In genomic region chr15:52113708-52114107, GRCh38 we compare ENCODE assay signal across 10 cellular contexts. TPM values are rescaled to one million over a fixed set of nuclear protein-coding genes. Genes with fewer than 3 reads are reported as not detected.
"Had no signal": no experiment of that assay in that cellular context is flagged by ENCODE, and none has a peak within 500 bp of the region (broad histone marks: within the 10 kb centered on the region; RNA-seq: fewer than 3 reads in every experiment).

No MANE protein-coding gene starts in this region.

- DNase-seq: activated CD4-positive, CD25-positive, alpha-beta regulatory T cell treated with anti-CD3 and anti-CD28 coated beads, Interleukin-2, amount 50 U/mL, for 72 hours; activated naive CD4-positive, alpha-beta T cell treated with anti-CD3 and anti-CD28 coated beads, Interleukin-2, amount 10 ng/mL, durations not matched to agents 7 days and 5 days; left colon; lower lobe of right lung; T-helper 9 cell; thyroid gland had no signal

- ATAC-seq: left colon; lower lobe of right lung; stimulated activated memory B cell treated with anti-CD40 and anti-IgM and Interleukin-4, amounts not matched to agents 10 μg/mL and 1 μg/mL and 100 μg/mL, for 72 hours had no signal

- H3K36me3 Mint-ChIP-seq: activated naive CD4-positive, alpha-beta T cell treated with anti-CD3 and anti-CD28 coated beads, Interleukin-2, amount 10 ng/mL, durations not matched to agents 7 days and 5 days; mesothelial cell of epicardium; stimulated activated memory B cell treated with anti-CD40 and anti-IgM and Interleukin-4, amounts not matched to agents 10 μg/mL and 1 μg/mL and 100 μg/mL, for 72 hours had no signal

- H3K4me3 Mint-ChIP-seq: mesothelial cell of epicardium had no signal

- H3K9me3 Mint-ChIP-seq: activated naive CD4-positive, alpha-beta T cell treated with anti-CD3 and anti-CD28 coated beads, Interleukin-2, amount 10 ng/mL, durations not matched to agents 7 days and 5 days; mesothelial cell of epicardium; stimulated activated memory B cell treated with anti-CD40 and anti-IgM and Interleukin-4, amounts not matched to agents 10 μg/mL and 1 μg/mL and 100 μg/mL, for 72 hours had no signal

- H3K27ac ChIP-seq: lower lobe of right lung, thyroid gland had no signal

- H3K27me3 ChIP-seq: thyroid gland had no signal

- H3K4me1 Mint-ChIP-seq: mesothelial cell of epicardium had no signal

- H3K27ac Mint-ChIP-seq: activated naive CD4-positive, alpha-beta T cell treated with anti-CD3 and anti-CD28 coated beads, Interleukin-2, amount 10 ng/mL, durations not matched to agents 7 days and 5 days; mesothelial cell of epicardium; stimulated activated memory B cell treated with anti-CD40 and anti-IgM and Interleukin-4, amounts not matched to agents 10 μg/mL and 1 μg/mL and 100 μg/mL, for 72 hours had no signal

RNA-seq across cellular contexts. Expression of gene BCL2L10, which starts 1.1 kb away (rescaled TPM):
- total RNA-seq: astrocyte, lower lobe of right lung, urinary bladder had no signal
